Comparison of ENCODE assay signal across 15 cellular contexts in the genomic region with DNA sequence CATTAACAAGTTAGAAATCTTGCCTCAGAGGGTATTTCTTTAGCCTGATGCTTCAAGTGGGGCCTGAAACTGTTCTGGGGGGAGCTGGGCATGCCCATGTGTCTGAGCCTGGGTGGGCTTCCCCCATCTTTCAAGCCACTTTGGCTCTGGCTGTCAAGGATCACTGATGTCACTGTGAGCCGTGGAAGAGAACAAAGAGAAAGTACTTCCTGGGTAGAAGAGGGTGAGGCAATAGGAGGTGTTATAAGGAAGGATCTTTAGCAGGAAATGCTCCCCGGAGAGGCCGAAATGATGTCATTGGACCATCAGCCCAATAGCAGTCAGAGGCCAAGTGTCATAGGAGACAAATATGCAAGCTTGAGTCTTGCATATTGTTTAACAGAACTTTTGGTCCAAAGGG.
A peak's percentile ranks its signal among the peaks of the same experiment; 100 is the strongest.
DNase-seq lines count a peak whose midpoint lies in the region; ATAC-seq, FAIRE-seq and TF ChIP-seq lines count a peak whose summit lies in the region.
"Had no signal": no experiment of that assay in that cellular context is flagged by ENCODE, and none has a peak within 500 bp of the region (broad histone marks: within the 10 kb centered on the region; RNA-seq: fewer than 3 reads in every experiment).

No MANE protein-coding gene starts in this region.

- TF ChIP-seq POLR2A in Peyer's patch (IDR thresholded peaks at IDR 0.05): no peak

- H3K27me3 Mint-ChIP-seq in activated CD4-positive, alpha-beta memory T cell treated with anti-CD3 and anti-CD28 coated beads for 36 hours: peaks cover 16% of the 10 kb centered on the region
- peaks cover 6% of the 10 kb centered on the region for H3K27me3 Mint-ChIP-seq in activated CD4-positive, alpha-beta memory T cell treated with anti-CD3 and anti-CD28 coated beads, Interleukin-2, amount 10 ng/mL, durations not matched to agents 7 days and 5 days
- H3K27me3 Mint-ChIP-seq in Caco-2 (ENCODE audit: insufficient read depth, unreplicated experiment): no peaks in the 10 kb centered on the region
- H3K27me3 Mint-ChIP-seq: brain had no signal

- H3K36me3 Mint-ChIP-seq in activated CD4-positive, alpha-beta memory T cell treated with anti-CD3 and anti-CD28 coated beads for 36 hours: no peaks in the 10 kb centered on the region
- no peaks in the 10 kb centered on the region for H3K36me3 Mint-ChIP-seq in activated CD4-positive, alpha-beta memory T cell treated with anti-CD3 and anti-CD28 coated beads, Interleukin-2, amount 10 ng/mL, durations not matched to agents 7 days and 5 days (ENCODE audit: low read depth)
- no peaks in the 10 kb centered on the region for H3K36me3 Mint-ChIP-seq in Caco-2 (ENCODE audit: insufficient read depth, unreplicated experiment)
- H3K36me3 Mint-ChIP-seq: brain, neural progenitor cell had no signal

- 30 to 42% (median 34%) methylated on average over 3 of the region's 3 CpGs for WGBS in small intestine, 3 donors

- H3K27me3 ChIP-seq in small intestine (ENCODE audit: control insufficient read depth in 2 of 2, insufficient read depth in 2 of 2, low read length in 2 of 2) (no peaks in the 10 kb centered on the region), Peyer's patch (no peaks in the 10 kb centered on the region), Caco-2 (replicated peaks; ENCODE audit: control insufficient read depth, insufficient read depth, low read length) (no peaks in the 10 kb centered on the region)
- H3K27me3 ChIP-seq: esophagus muscularis mucosa, neural progenitor cell had no signal

- H3K4me3 ChIP-seq in small intestine (ENCODE audit: low read depth in 1 of 2, low read length in 2 of 2) (no peak overlapping the region), Peyer's patch (no peak overlapping the region), Caco-2 (ENCODE audit: low read depth, low read length) (no peak overlapping the region)
- H3K4me3 ChIP-seq: esophagus muscularis mucosa, neural progenitor cell had no signal

- H3K27ac Mint-ChIP-seq in activated CD4-positive, alpha-beta memory T cell treated with anti-CD3 and anti-CD28 coated beads for 36 hours: peak overlapping the region; percentile 79
- no peak overlapping the region for H3K27ac Mint-ChIP-seq in activated CD4-positive, alpha-beta memory T cell treated with anti-CD3 and anti-CD28 coated beads, Interleukin-2, amount 10 ng/mL, durations not matched to agents 7 days and 5 days
- H3K27ac Mint-ChIP-seq in Caco-2 (ENCODE audit: unreplicated experiment): no peak overlapping the region
- H3K27ac Mint-ChIP-seq: brain, neural progenitor cell had no signal

- H3K9me3 ChIP-seq in small intestine (ENCODE audit: control insufficient read depth, low read depth) (no peaks in the 10 kb centered on the region), Peyer's patch (no peaks in the 10 kb centered on the region), Caco-2 (no peaks in the 10 kb centered on the region)
- H3K9me3 ChIP-seq: esophagus muscularis mucosa, SK-N-SH had no signal

- no peaks in the 10 kb centered on the region for H3K9me3 Mint-ChIP-seq in activated CD4-positive, alpha-beta memory T cell treated with anti-CD3 and anti-CD28 coated beads for 36 hours
- H3K9me3 Mint-ChIP-seq in activated CD4-positive, alpha-beta memory T cell treated with anti-CD3 and anti-CD28 coated beads, Interleukin-2, amount 10 ng/mL, durations not matched to agents 7 days and 5 days: no peaks in the 10 kb centered on the region
- peaks cover 10% of the 10 kb centered on the region for H3K9me3 Mint-ChIP-seq in Caco-2 (ENCODE audit: unreplicated experiment)

- TF ChIP-seq CTCF in Peyer's patch (IDR thresholded peaks at IDR 0.05): no peak
- no peak for TF ChIP-seq CTCF in Caco-2 (IDR thresholded peaks at IDR 0.05; ENCODE audit: insufficient read depth in 1 of 2, low read depth in 1 of 2, low read length in 1 of 2, severe bottlenecking in 1 of 2, unreplicated experiment in 1 of 2)

- peaks cover 1 to 6% of the 10 kb centered on the region in 2 donors for H3K4me1 ChIP-seq in small intestine (ENCODE audit: control insufficient read depth in 2 of 2, insufficient read depth in 1 of 2, low read depth in 1 of 2, low read length in 1 of 2)
- no peaks in the 10 kb centered on the region for H3K4me1 ChIP-seq in Peyer's patch
- H3K4me1 ChIP-seq in Caco-2: peaks cover 33% of the 10 kb centered on the region
- H3K4me1 ChIP-seq: esophagus muscularis mucosa, neural progenitor cell had no signal

- intact Hi-C loops in activated CD4-positive, alpha-beta memory T cell treated with anti-CD3 and anti-CD28 coated beads for 36 hours (cut with micrococcal nuclease): no loop called here
- intact Hi-C loops in Caco-2 (cut with micrococcal nuclease; ENCODE audit: unreplicated experiment): no loop called here

- peak; percentile 13 for DNase-seq in activated CD4-positive, alpha-beta memory T cell treated with anti-CD3 and anti-CD28 coated beads for 36 hours
- DNase-seq in activated CD4-positive, alpha-beta memory T cell treated with anti-CD3 and anti-CD28 coated beads, Interleukin-2, amount 10 ng/mL, durations not matched to agents 7 days and 5 days: no peak
- DNase-seq in small intestine (peak; percentile 75), Peyer's patch (no peak), Caco-2 (no peak), cerebellar cortex (ENCODE audit: low spot score) (no peak)
- DNase-seq: activated CD8-positive, alpha-beta memory T cell treated with anti-CD3 and anti-CD28 coated beads for 24 hours; EL; NCI-H510A treated with DMSO at 0.1 percent for 48 hours; SK-N-SH had no signal

- BruUV-seq in Caco-2 (replicated peaks; lab: Mats Ljungman, UMichigan): no TSS peak

- CTCF ChIA-PET in activated CD4-positive, alpha-beta memory T cell treated with anti-CD3 and anti-CD28 coated beads for 36 hours (lab: Charles Lee): no interaction called here
- CTCF ChIA-PET in activated CD4-positive, alpha-beta memory T cell treated with anti-CD3 and anti-CD28 coated beads, Interleukin-2, amount 10 ng/mL, durations not matched to agents 7 days and 5 days (lab: Charles Lee): no interaction called here
- CTCF ChIA-PET in Caco-2 (lab: Charles Lee): no interaction called here

- no peaks in the 10 kb centered on the region for H3K36me3 ChIP-seq in small intestine (ENCODE audit: control insufficient read depth in 2 of 2, insufficient read depth in 2 of 2, low read length in 2 of 2)
- H3K36me3 ChIP-seq in Peyer's patch: no peaks in the 10 kb centered on the region
- H3K36me3 ChIP-seq in Caco-2 (ENCODE audit: control insufficient read depth, insufficient read depth, low read length): no peaks in the 10 kb centered on the region
- H3K36me3 ChIP-seq: esophagus muscularis mucosa, neural progenitor cell had no signal

- ATAC-seq in GM21717 (IDR thresholded peaks at IDR 0.05; ENCODE audit: unreplicated experiment) (peak; percentile 49), HG03565 (IDR thresholded peaks at IDR 0.05; ENCODE audit: unreplicated experiment) (peak; percentile 24)

- peaks cover 5% of the 10 kb centered on the region for H3K4me1 Mint-ChIP-seq in activated CD4-positive, alpha-beta memory T cell treated with anti-CD3 and anti-CD28 coated beads for 36 hours (ENCODE audit: low read depth)
- H3K4me1 Mint-ChIP-seq in activated CD4-positive, alpha-beta memory T cell treated with anti-CD3 and anti-CD28 coated beads, Interleukin-2, amount 10 ng/mL, durations not matched to agents 7 days and 5 days: peaks cover 5% of the 10 kb centered on the region
- H3K4me1 Mint-ChIP-seq in Caco-2 (ENCODE audit: low read depth, unreplicated experiment): peaks cover 35% of the 10 kb centered on the region
- H3K4me1 Mint-ChIP-seq: brain had no signal

- H3K27ac ChIP-seq in small intestine (ENCODE audit: low read depth in 1 of 2, low read length in 1 of 2) (peak overlapping the region in 1 of 2 donors; percentile 45), Peyer's patch (no peak overlapping the region)
- H3K27ac ChIP-seq: esophagus muscularis mucosa, neural progenitor cell had no signal

- FAIRE-seq in small intestine (lab: Jason Lieb, UNC): no peak

- POLR2A ChIA-PET in activated CD4-positive, alpha-beta memory T cell treated with anti-CD3 and anti-CD28 coated beads for 36 hours (lab: Charles Lee): no interaction called here
- POLR2A ChIA-PET in activated CD4-positive, alpha-beta memory T cell treated with anti-CD3 and anti-CD28 coated beads, Interleukin-2, amount 10 ng/mL, durations not matched to agents 7 days and 5 days (lab: Charles Lee): no interaction called here
- POLR2A ChIA-PET in Caco-2 (lab: Charles Lee): no interaction called here

- H3K4me3 Mint-ChIP-seq in activated CD4-positive, alpha-beta memory T cell treated with anti-CD3 and anti-CD28 coated beads for 36 hours: no peak overlapping the region
- H3K4me3 Mint-ChIP-seq in activated CD4-positive, alpha-beta memory T cell treated with anti-CD3 and anti-CD28 coated beads, Interleukin-2, amount 10 ng/mL, durations not matched to agents 7 days and 5 days: no peak overlapping the region
- H3K4me3 Mint-ChIP-seq in Caco-2 (ENCODE audit: unreplicated experiment): no peak overlapping the region
- H3K4me3 Mint-ChIP-seq: brain, neural progenitor cell had no signal

Comparison
In these comparisons a context has a peak if more than half of its experiments do, and no peak if none do; other contexts are left out.
1. DNase-seq: peak in activated CD4-positive, alpha-beta memory T cell treated with anti-CD3 and anti-CD28 coated beads for 36 hours (single experiment) and small intestine (single experiment); none in activated CD4-positive, alpha-beta memory T cell treated with anti-CD3 and anti-CD28 coated beads, Interleukin-2, amount 10 ng/mL, durations not matched to agents 7 days and 5 days (single experiment), Peyer's patch (0 of 3), Caco-2 (0 of 2) and cerebellar cortex (single experiment).